27 cellular contexts compared by ENCODE assay signal in the genomic region with DNA sequence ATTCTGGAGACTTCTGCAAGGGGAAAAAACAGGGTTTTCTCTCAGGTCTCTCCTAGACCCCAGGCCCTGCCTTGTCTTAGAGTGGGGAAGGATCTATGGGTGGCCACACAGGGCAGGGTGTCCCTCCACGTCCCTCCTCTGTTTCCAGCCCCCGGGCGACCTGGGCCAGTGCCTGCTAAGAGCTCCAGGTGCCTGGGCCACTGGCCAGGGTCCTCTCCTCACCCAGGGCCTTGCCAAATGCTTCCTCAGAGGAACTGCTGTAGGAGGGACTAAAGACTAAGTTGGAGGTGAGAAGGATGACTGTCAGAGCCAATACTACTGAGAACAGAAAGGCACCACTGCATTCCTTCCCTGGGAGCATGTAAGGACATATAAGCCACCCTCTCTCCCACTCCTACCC. TPM values are rescaled to one million over a fixed set of nuclear protein-coding genes. Genes with fewer than 3 reads are reported as not detected.
"Had no signal": no experiment of that assay in that cellular context is flagged by ENCODE, and none has a peak within 500 bp of the region (broad histone marks: within the 10 kb centered on the region; RNA-seq: fewer than 3 reads in every experiment).

No MANE protein-coding gene starts in this region.

- ATAC-seq: activated CD8-positive, alpha-beta T cell treated with anti-CD3 and anti-CD28 coated beads for 36 hours; activated naive CD8-positive, alpha-beta T cell treated with anti-CD3 and anti-CD28 coated beads, Interleukin-2, amount 50 U/mL, for 24 hours had no signal

- H3K9me3 ChIP-seq: ascending aorta had no signal

- H3K27ac ChIP-seq: ascending aorta, cardiac muscle cell, VCaP had no signal

- H3K36me3 ChIP-seq: ascending aorta, cardiac muscle cell had no signal

- DNase-seq: activated B cell treated with CpG ODN at 0.5 μM for 24 hours; activated CD4-positive, alpha-beta memory T cell treated with anti-CD3 and anti-CD28 coated beads for 36 hours; activated CD4-positive, alpha-beta T cell treated with anti-CD3 and anti-CD28 coated beads for 4 hours; activated CD4-positive, alpha-beta T cell treated with anti-CD3 and anti-CD28 coated beads, Interleukin-2, amount 10 ng/mL, durations not matched to agents 24 days and 14 days; activated CD4-positive, alpha-beta T cell treated with anti-CD3 and anti-CD28 coated beads, Interleukin-2, amount 50 U/mL, for 1 hour; activated CD4-positive, alpha-beta T cell treated with anti-CD3 and anti-CD28 coated beads, Interleukin-2, amount 50 U/mL, for 4 hours; activated CD4-positive, CD25-positive, alpha-beta regulatory T cell treated with anti-CD3 and anti-CD28 coated beads, Interleukin-2, amount 50 U/mL, for 72 hours; activated CD8-positive, alpha-beta memory T cell treated with anti-CD3 and anti-CD28 coated beads, Interleukin-2, amount 50 U/mL, for 4 hours; activated CD8-positive, alpha-beta T cell treated with anti-CD3 and anti-CD28 coated beads for 36 hours; activated effector memory CD4-positive, alpha-beta T cell treated with Interleukin-2 at 50 U/mL for 16 hours; activated gamma-delta T cell; activated naive CD4-positive, alpha-beta T cell treated with anti-CD3 and anti-CD28 coated beads, Interleukin-2, amount 10 ng/mL, durations not matched to agents 7 days and 5 days; activated naive CD4-positive, alpha-beta T cell treated with Interleukin-2 at 50 U/mL for 16 hours; activated naive CD8-positive, alpha-beta T cell treated with anti-CD3 and anti-CD28 coated beads, Interleukin-2, amount 10 ng/mL, durations not matched to agents 7 days and 5 days; activated naive CD8-positive, alpha-beta T cell treated with anti-CD3 and anti-CD28 coated beads, Interleukin-2, amount 50 U/mL, for 24 hours; activated T-cell treated with anti-CD3 and anti-CD28 coated beads, Interleukin-2, amount 50 U/mL, for 24 hours; activated T-cell treated with anti-CD3 and anti-CD28 coated beads, Interleukin-2, amount 50 U/mL, for 48 hours; amygdala; anterior cingulate cortex; central memory CD4-positive, alpha-beta T cell; T-helper 1 cell; T-helper 2 cell; T-helper 9 cell had no signal

- H3K4me3 ChIP-seq: ascending aorta, cardiac muscle cell had no signal

- H3K27me3 ChIP-seq: ascending aorta had no signal

RNA-seq across cellular contexts. Expression of a gene that starts 11.4 kb away (rescaled TPM):
- total RNA-seq: activated B cell treated with CpG ODN at 0.5 μM for 24 hours; activated CD4-positive, alpha-beta T cell treated with anti-CD3 and anti-CD28 coated beads, Interleukin-2, amount 10 ng/mL, durations not matched to agents 24 days and 14 days; activated CD8-positive, alpha-beta T cell treated with anti-CD3 and anti-CD28 coated beads for 36 hours; activated T-helper 2 cell treated with anti-CD3 and anti-CD28 coated beads, Interferon-gamma antibody, Interleukin-2, Interleukin-4, amounts not matched to agents 10 μg/mL and 5 μg/mL and 100 μg/mL, durations not matched to agents 14 hours and 24 hours and 36 hours; ascending aorta had no signal
